In genomic region chr3:98979296-98979695, GRCh38 we compare ENCODE assay signal across 31 cellular contexts.
"Had no signal": no experiment of that assay in that cellular context is flagged by ENCODE, and none has a peak within 500 bp of the region (broad histone marks: within the 10 kb centered on the region; RNA-seq: fewer than 3 reads in every experiment).

No MANE protein-coding gene starts in this region.

- H3K27me3 ChIP-seq: brain microvascular endothelial cell, cardiac muscle cell, Peyer's patch, SJSA1 had no signal

- H3K27ac Mint-ChIP-seq: activated B cell treated with CpG ODN at 0.5 μM for 24 hours; activated CD4-positive, alpha-beta T cell treated with anti-CD3 and anti-CD28 coated beads, Interleukin-2, amount 10 ng/mL, durations not matched to agents 24 days and 14 days; activated CD8-positive, alpha-beta memory T cell treated with anti-CD3 and anti-CD28 coated beads, Interleukin-2, amount 10 ng/mL, durations not matched to agents 7 days and 5 days; activated naive CD4-positive, alpha-beta T cell treated with anti-CD3 and anti-CD28 coated beads, Interleukin-2, amount 50 U/mL, for 72 hours; activated naive CD8-positive, alpha-beta T cell treated with anti-CD3 and anti-CD28 coated beads, Interleukin-2, amount 50 U/mL, for 24 hours; activated T-cell treated with anti-CD3 and anti-CD28 coated beads, Interleukin-2, amount 50 U/mL, for 24 hours; T-helper 17 cell had no signal

- DNase-seq: activated B cell treated with CpG ODN at 0.5 μM for 24 hours; activated CD4-positive, alpha-beta T cell treated with anti-CD3 and anti-CD28 coated beads for 1 hour; activated CD4-positive, alpha-beta T cell treated with anti-CD3 and anti-CD28 coated beads, Interleukin-2, amount 10 ng/mL, durations not matched to agents 24 days and 14 days; activated CD4-positive, alpha-beta T cell treated with anti-CD3 and anti-CD28 coated beads, Interleukin-2, amount 50 U/mL, for 48 hours; activated CD8-positive, alpha-beta memory T cell treated with anti-CD3 and anti-CD28 coated beads, Interleukin-2, amount 10 ng/mL, durations not matched to agents 7 days and 5 days; activated effector memory CD4-positive, alpha-beta T cell treated with anti-CD3 and anti-CD28 coated beads, Interleukin-2, amount 50 U/mL, for 16 hours; activated naive CD4-positive, alpha-beta T cell treated with Interleukin-2 at 50 U/mL for 16 hours; activated naive CD8-positive, alpha-beta T cell treated with anti-CD3 and anti-CD28 coated beads, Interleukin-2, amount 50 U/mL, for 24 hours; activated T-cell treated with anti-CD3 and anti-CD28 coated beads, Interleukin-2, amount 50 U/mL, for 24 hours; amniotic stem cell; brain microvascular endothelial cell; KG1; NCI-H1048; NCI-H146; NCI-H187 treated with DMSO at 0.1 percent for 48 hours; NCI-H2081 treated with DMSO at 0.1 percent for 48 hours; NCI-H2171; NCI-H226; NCI-H526; NCI-H774; OCI-M1; Peyer's patch; SHP77; T-helper 17 cell; T1000 had no signal

- ATAC-seq: activated CD8-positive, alpha-beta memory T cell treated with anti-CD3 and anti-CD28 coated beads, Interleukin-2, amount 10 ng/mL, durations not matched to agents 7 days and 5 days; activated naive CD4-positive, alpha-beta T cell treated with anti-CD3 and anti-CD28 coated beads, Interleukin-2, amount 50 U/mL, for 72 hours; activated naive CD8-positive, alpha-beta T cell treated with anti-CD3 and anti-CD28 coated beads, Interleukin-2, amount 50 U/mL, for 24 hours; SK-N-SH treated with all-trans-retinoic acid at 6 μM for 48 hours; T-helper 17 cell had no signal

- H3K36me3 ChIP-seq: brain microvascular endothelial cell, cardiac muscle cell, Peyer's patch, SJSA1 had no signal

- FAIRE-seq: TTC549 had no signal

- H3K4me3 ChIP-seq: cardiac muscle cell, Peyer's patch, SJSA1 had no signal

- H3K36me3 Mint-ChIP-seq: activated CD8-positive, alpha-beta memory T cell treated with anti-CD3 and anti-CD28 coated beads, Interleukin-2, amount 10 ng/mL, durations not matched to agents 7 days and 5 days had no signal

- H3K4me3 Mint-ChIP-seq: activated B cell treated with CpG ODN at 0.5 μM for 24 hours; activated CD4-positive, alpha-beta T cell treated with anti-CD3 and anti-CD28 coated beads, Interleukin-2, amount 10 ng/mL, durations not matched to agents 24 days and 14 days; activated CD8-positive, alpha-beta memory T cell treated with anti-CD3 and anti-CD28 coated beads, Interleukin-2, amount 10 ng/mL, durations not matched to agents 7 days and 5 days; activated naive CD8-positive, alpha-beta T cell treated with anti-CD3 and anti-CD28 coated beads, Interleukin-2, amount 50 U/mL, for 24 hours; activated T-cell treated with anti-CD3 and anti-CD28 coated beads, Interleukin-2, amount 50 U/mL, for 24 hours; T-helper 17 cell had no signal

- H3K4me1 Mint-ChIP-seq: activated B cell treated with CpG ODN at 0.5 μM for 24 hours, T-helper 17 cell had no signal

- H3K9me3 Mint-ChIP-seq: activated B cell treated with CpG ODN at 0.5 μM for 24 hours; activated naive CD4-positive, alpha-beta T cell treated with anti-CD3 and anti-CD28 coated beads, Interleukin-2, amount 50 U/mL, for 72 hours; activated naive CD8-positive, alpha-beta T cell treated with anti-CD3 and anti-CD28 coated beads, Interleukin-2, amount 50 U/mL, for 24 hours had no signal

- H3K4me1 ChIP-seq: Peyer's patch had no signal

- H3K9me3 ChIP-seq: Peyer's patch, SJSA1 had no signal

- H3K27ac ChIP-seq: cardiac muscle cell, Peyer's patch, RWPE1 had no signal
